7 cellular contexts compared by ENCODE assay signal in the genomic region with DNA sequence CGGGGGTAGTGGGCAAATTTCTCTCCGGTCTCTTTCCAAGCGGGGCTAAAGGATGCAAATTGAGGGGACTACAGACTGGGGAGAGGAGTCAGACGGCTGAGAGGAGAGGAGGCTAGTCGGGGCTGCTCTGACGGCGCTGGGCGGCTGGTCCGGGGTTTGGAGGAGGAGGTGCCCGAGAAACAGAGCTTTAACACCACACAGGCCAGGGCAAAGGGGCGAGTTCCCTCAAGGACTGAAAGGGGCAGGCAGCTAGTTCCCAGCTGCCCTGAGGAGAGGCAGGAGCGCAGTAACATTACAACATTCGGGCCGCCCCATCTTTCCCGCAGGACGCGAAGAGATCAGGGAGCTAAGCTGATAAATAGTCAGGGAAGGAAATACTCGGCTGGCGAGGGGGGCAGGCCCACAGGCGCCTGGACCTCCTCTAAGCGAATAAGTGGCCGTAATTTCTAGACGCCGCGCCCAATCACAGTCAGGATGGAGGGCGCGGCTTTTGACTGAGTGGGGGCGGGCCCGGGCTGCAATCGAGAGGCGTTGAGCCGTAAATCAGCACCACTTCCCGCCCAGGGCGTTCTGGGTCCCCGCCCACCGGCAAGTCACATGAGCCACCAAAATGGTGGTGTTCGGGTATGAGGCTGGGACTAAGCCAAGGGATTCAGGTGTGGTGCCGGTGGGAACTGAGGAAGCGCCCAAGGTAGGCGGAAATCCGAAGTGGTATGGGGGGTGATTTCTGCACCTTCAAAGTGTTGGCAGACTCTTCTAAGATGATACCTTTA. TPM values are rescaled to one million over a fixed set of nuclear protein-coding genes. Genes with fewer than 3 reads are reported as not detected.
A peak's percentile ranks its signal among the peaks of the same experiment; 100 is the strongest.
DNase-seq lines count a peak whose midpoint lies in the region; ATAC-seq and TF ChIP-seq lines count a peak whose summit lies in the region.

TSS of gene TMEM126B (plus strand) at position 596 of the 773 bp plus-strand sequence. CDS start at position 611, 15 bp downstream.

- no peaks in the 10 kb centered on the region for H3K9me3 ChIP-seq in hepatocyte (ENCODE audit: low read depth)

- TF ChIP-seq CTCF in hepatocyte (IDR thresholded peaks at IDR 0.05; ENCODE audit: poor library complexity) = no peak
- no peak for TF ChIP-seq CTCF in retinal pigment epithelial cell (conservative IDR thresholded peaks at IDR 0.05; ENCODE audit: low read depth, low read length)

- peak within 1 kb of the TSS; percentile 73 for H3K4me3 ChIP-seq in hepatocyte
- H3K4me3 ChIP-seq in retinal pigment epithelial cell (ENCODE audit: low read length) = peak within 1 kb of the TSS; percentile 98

- 1% methylated on average over 41 of the region's 41 CpGs for WGBS in hepatocyte (ENCODE audit: low lambda C conversion rate, missing lambda C conversion rate)

- no peaks in the 10 kb centered on the region for H3K9me2 ChIP-seq in hepatocyte (replicated peaks; ENCODE audit: insufficient read depth)

- peak within 1 kb of the TSS; percentile 95 for H3K4me2 ChIP-seq in hepatocyte

- ATAC-seq in GM18508 (IDR thresholded peaks at IDR 0.05; ENCODE audit: insufficient read depth, unreplicated experiment) (peak; percentile 96), HG03025 (IDR thresholded peaks at IDR 0.05; ENCODE audit: low FRiP score, unreplicated experiment) (peak; percentile 100)

- peaks cover 38% of the 10 kb centered on the region for H3K79me2 ChIP-seq in hepatocyte

- H3K27ac ChIP-seq in hepatocyte = peak within 1 kb of the TSS; percentile 70

- H3K4me1 ChIP-seq in hepatocyte (ENCODE audit: insufficient read depth) = peaks cover 6% of the 10 kb centered on the region

- no peaks in the 10 kb centered on the region for H4K20me1 ChIP-seq in hepatocyte (ENCODE audit: insufficient read depth, poor library complexity, severe bottlenecking)

- H3K27me3 ChIP-seq in hepatocyte = no peaks in the 10 kb centered on the region

- H2AFZ ChIP-seq in hepatocyte = peak within 1 kb of the TSS; percentile 99

- DNase-seq in NCI-H2081 (lab: John Stamatoyannopoulos, UW) (peak; percentile 98 to 99), T1000 (lab: John Stamatoyannopoulos, UW) (peak; percentile 87), astrocyte of the hippocampus (ENCODE audit: low read depth, low spot score) (peak; percentile 99), hepatocyte (ENCODE audit: low spot score) (peak; percentile 98), retinal pigment epithelial cell (ENCODE audit: low read depth) (peak; percentile 86)

- H3K36me3 ChIP-seq in hepatocyte (replicated peaks; ENCODE audit: insufficient read depth, low read depth) = no peaks in the 10 kb centered on the region

RNA-seq across cellular contexts. Expression of gene TMEM126B, which starts in this region (rescaled TPM):
- 78.3 and 87.8 TPM in 2 replicates for total RNA-seq in hepatocyte
- 57.9 and 58.9 TPM in 2 replicates for polyA plus RNA-seq in hepatocyte

Comparison
In these comparisons a context has a peak if more than half of its experiments do, and no peak if none do; other contexts are left out.
1. Peak in every context shown above with its lines: DNase-seq, ATAC-seq, H3K4me3 ChIP-seq and H3K27ac ChIP-seq.